19 cellular contexts compared by ENCODE assay signal in genomic region chr19:52692431-52693008, GRCh38. TPM values are rescaled to one million over a fixed set of nuclear protein-coding genes. Genes with fewer than 3 reads are reported as not detected.
DNase-seq lines count a peak whose midpoint lies in the region; ATAC-seq, FAIRE-seq and TF ChIP-seq lines count a peak whose summit lies in the region.
"Had no signal": no experiment of that assay in that cellular context is flagged by ENCODE, and none has a peak within 500 bp of the region (broad histone marks: within the 10 kb centered on the region; RNA-seq: fewer than 3 reads in every experiment).

No MANE protein-coding gene starts in this region.

- TF ChIP-seq CTCF in GM12878 (IDR thresholded peaks at IDR 0.05 in 2 of 3, conservative IDR thresholded peaks at IDR 0.05 in 1 of 3; ENCODE audit: control insufficient read depth in 2 of 3, extremely low read depth in 1 of 3, insufficient read depth in 1 of 3, low read depth in 3 of 3, low read length in 3 of 3), result no peak

- TF ChIP-seq POLR2A in GM12878 (IDR thresholded peaks at IDR 0.05; ENCODE audit: low read depth, low read length), result no peak

- no peak for ATAC-seq in activated naive CD4-positive, alpha-beta T cell treated with anti-CD3 and anti-CD28 coated beads, Interleukin-2, amount 50 U/mL, for 72 hours
- ATAC-seq in GM12878 (peak; percentile 43), GM21423 (IDR thresholded peaks at IDR 0.05; ENCODE audit: unreplicated experiment) (no peak), left colon (no peak)
- ATAC-seq in naive thymus-derived CD4-positive, alpha-beta T cell, result no peak
- ATAC-seq: A549 had no signal

- no peak overlapping the region for H3K9ac ChIP-seq in GM12878 (ENCODE audit: control insufficient read depth, insufficient read depth, low read length)

- FAIRE-seq in GM12878 (lab: Jason Lieb, UNC), result no peak
- FAIRE-seq: A549, HTR-8/SVneo had no signal

- H3K4me1 Mint-ChIP-seq in activated naive CD4-positive, alpha-beta T cell treated with anti-CD3 and anti-CD28 coated beads, Interleukin-2, amount 50 U/mL, for 24 hours, result peaks cover 36% of the 10 kb centered on the region
- H3K4me1 Mint-ChIP-seq in naive thymus-derived CD4-positive, alpha-beta T cell, result peaks cover 18 to 33% (median 30%) of the 10 kb centered on the region in 7 donors

- no peaks in the 10 kb centered on the region for H3K27me3 ChIP-seq in GM12878 (replicated peaks in 1 of 2; ENCODE audit: control insufficient read depth in 2 of 2, insufficient read depth in 2 of 2, low read length in 1 of 2)
- H3K27me3 ChIP-seq in naive thymus-derived CD4-positive, alpha-beta T cell (ENCODE audit: control insufficient read depth in 2 of 2, insufficient read depth in 2 of 2, low read length in 2 of 2), result no peaks in the 10 kb centered on the region

- no peaks in the 10 kb centered on the region for H3K9me3 Mint-ChIP-seq in activated naive CD4-positive, alpha-beta T cell treated with anti-CD3 and anti-CD28 coated beads, Interleukin-2, amount 50 U/mL, for 24 hours
- H3K9me3 Mint-ChIP-seq in activated naive CD4-positive, alpha-beta T cell treated with anti-CD3 and anti-CD28 coated beads, Interleukin-2, amount 50 U/mL, for 72 hours, result peaks cover 2 to 6% of the 10 kb centered on the region in 2 donors
- peaks cover 0 to 18% (median 2%) of the 10 kb centered on the region in 11 donors for H3K9me3 Mint-ChIP-seq in naive thymus-derived CD4-positive, alpha-beta T cell

- in situ Hi-C loops in GM12878 (cut with MboI), result no loop called here

- H3K27me3 Mint-ChIP-seq in activated naive CD4-positive, alpha-beta T cell treated with anti-CD3 and anti-CD28 coated beads, Interleukin-2, amount 50 U/mL, for 24 hours, result no peaks in the 10 kb centered on the region
- H3K27me3 Mint-ChIP-seq in naive thymus-derived CD4-positive, alpha-beta T cell, result no peaks in the 10 kb centered on the region
- H3K27me3 Mint-ChIP-seq: IgD-negative memory B cell had no signal

- RAD21 ChIA-PET in GM12878 (lab: Charles Lee; ENCODE audit: unreplicated experiment), result interaction anchor here (1.9 to 2.0 kb wide), 2 partner anchors 23 to 91 kb away, joined by 7 to 10 read pairs; no protein-coding TSS in a partner anchor

- no peak for TF ChIP-seq RAD21 in GM12878 (IDR thresholded peaks at IDR 0.05; ENCODE audit: insufficient read depth, low read depth, low read length)

- POLR2A ChIA-PET in GM12878 (lab: Charles Lee), result interaction anchor here (1.4 kb wide), 1 partner anchor 11 kb away, joined by 11 read pairs; no protein-coding TSS in a partner anchor
- POLR2A ChIA-PET in naive thymus-derived CD4-positive, alpha-beta T cell (lab: Charles Lee), result interaction anchor here (0.6 to 1.4 kb wide), 3 partner anchors 11 to 1157 kb away, joined by 3 to 4 read pairs (median 3); no protein-coding TSS in a partner anchor

- SMC1A ChIA-PET in GM12878 (lab: Charles Lee; ENCODE audit: uncharacterized antibody, unreplicated experiment), result interaction anchor here (0.6 to 2.0 kb wide), 5 partner anchors 11 to 417 kb away, joined by 4 to 8 read pairs (median 4); no protein-coding TSS in a partner anchor

- no peaks in the 10 kb centered on the region for H3K36me3 ChIP-seq in GM12878 (ENCODE audit: control insufficient read depth in 2 of 2, insufficient read depth in 2 of 2, low read length in 1 of 2)
- no peaks in the 10 kb centered on the region for H3K36me3 ChIP-seq in naive thymus-derived CD4-positive, alpha-beta T cell (ENCODE audit: control insufficient read depth in 2 of 3, insufficient read depth in 3 of 3, low read length in 3 of 3)
- H3K36me3 ChIP-seq: HAP-1 had no signal

- H3K4me1 ChIP-seq in GM12878 (ENCODE audit: control insufficient read depth, insufficient read depth, low read length), result peaks cover 7% of the 10 kb centered on the region
- peaks cover 6 to 9% of the 10 kb centered on the region in 2 donors for H3K4me1 ChIP-seq in naive thymus-derived CD4-positive, alpha-beta T cell (ENCODE audit: control insufficient read depth in 2 of 2, insufficient read depth in 2 of 2, low read length in 2 of 2)
- H3K4me1 ChIP-seq: A549, HAP-1 had no signal

- no peak overlapping the region for H3K4me3 ChIP-seq in GM12878
- H3K4me3 ChIP-seq in naive thymus-derived CD4-positive, alpha-beta T cell (ENCODE audit: low read length), result no peak overlapping the region
- H3K4me3 ChIP-seq: A549, HAP-1 had no signal

- H3K27ac ChIP-seq in GM12878 (ENCODE audit: control insufficient read depth, insufficient read depth), result no peak overlapping the region
- H3K27ac ChIP-seq in naive thymus-derived CD4-positive, alpha-beta T cell (ENCODE audit: low read depth, low read length), result no peak overlapping the region
- H3K27ac ChIP-seq: A549, HL-60 had no signal

- no peak overlapping the region for H3K4me2 ChIP-seq in GM12878 (ENCODE audit: control insufficient read depth, insufficient read depth)
- H3K4me2 ChIP-seq: A549 had no signal

- peaks cover 7% of the 10 kb centered on the region for H3K79me2 ChIP-seq in GM12878 (ENCODE audit: control insufficient read depth, insufficient read depth, low read length)

- intact Hi-C loops in GM12878 (cut with micrococcal nuclease; ENCODE audit: unreplicated experiment), result loop anchor here (5.0 kb wide), 3 partner anchors 40 to 95 kb away; partner anchors contain the start of gene ZNF600
- intact Hi-C loops in naive thymus-derived CD4-positive, alpha-beta T cell (cut with micrococcal nuclease), result no loop called here
- intact Hi-C loops in left colon (cut with DNase I, micrococcal nuclease), result no loop called here

- WGBS in GM12878 (ENCODE audit: insufficient coverage, insufficient replicate concordance, low lambda C conversion rate, missing lambda C conversion rate), result 77% methylated on average over 8 of the region's 8 CpGs

- peak overlapping the region; percentile 3 for H3K4me3 Mint-ChIP-seq in activated naive CD4-positive, alpha-beta T cell treated with anti-CD3 and anti-CD28 coated beads, Interleukin-2, amount 50 U/mL, for 24 hours
- H3K4me3 Mint-ChIP-seq in naive thymus-derived CD4-positive, alpha-beta T cell, result peak overlapping the region in 6 of 10 donors; percentile 0 to 67 (median 44)

- no peak for TF ChIP-seq EP300 in GM12878 (IDR thresholded peaks at IDR 0.05; ENCODE audit: borderline replicate concordance in 1 of 2, control insufficient read depth in 1 of 2, low read depth in 2 of 2, low read length in 2 of 2)

- BruUV-seq in GM12878 (replicated peaks; lab: Mats Ljungman, UMichigan), result no TSS peak

- peaks cover 2% of the 10 kb centered on the region for H3K36me3 Mint-ChIP-seq in activated naive CD4-positive, alpha-beta T cell treated with anti-CD3 and anti-CD28 coated beads, Interleukin-2, amount 50 U/mL, for 24 hours
- H3K36me3 Mint-ChIP-seq in activated naive CD4-positive, alpha-beta T cell treated with anti-CD3 and anti-CD28 coated beads, Interleukin-2, amount 50 U/mL, for 72 hours, result peaks cover 19 to 28% of the 10 kb centered on the region in 2 donors
- H3K36me3 Mint-ChIP-seq in naive thymus-derived CD4-positive, alpha-beta T cell, result peaks cover 0 to 22% (median 5%) of the 10 kb centered on the region in 5 donors

- no peak for DNase-seq in activated naive CD4-positive, alpha-beta T cell treated with anti-CD3 and anti-CD28 coated beads, Interleukin-2, amount 50 U/mL, for 72 hours (ENCODE audit: low spot score in 2 of 2)
- DNase-seq in GM12878 (ENCODE audit: low read depth, low spot score), result no peak
- no peak for DNase-seq in naive thymus-derived CD4-positive, alpha-beta T cell
- no peak for DNase-seq in NCI-H2029 treated with DMSO at 0.1 percent for 48 hours (lab: John Stamatoyannopoulos, UW)
- DNase-seq in left colon, result no peak
- DNase-seq: C1 segment of cervical spinal cord, COR-L47, DMS153, NCI-H187, NCI-H345, NCI-H526 treated with DMSO at 0.1 percent for 48 hours, SHP77 treated with DMSO at 0.1 percent for 48 hours had no signal

- H3K9me3 ChIP-seq in GM12878 (replicated peaks; ENCODE audit: control insufficient read depth, insufficient read depth, low read length), result peaks cover 1% of the 10 kb centered on the region
- no peaks in the 10 kb centered on the region for H3K9me3 ChIP-seq in naive thymus-derived CD4-positive, alpha-beta T cell (ENCODE audit: control insufficient read depth in 2 of 3, low read length in 3 of 3)

- CTCF ChIA-PET in GM12878 (lab: Yijun Ruan, JAX), result interaction anchor here (0.7 to 1.4 kb wide), 4 partner anchors 14 to 425 kb away, joined by 3 read pairs; no protein-coding TSS in a partner anchor
- CTCF ChIA-PET in naive thymus-derived CD4-positive, alpha-beta T cell (lab: Charles Lee), result no interaction called here

- no peak overlapping the region for H3K27ac Mint-ChIP-seq in activated naive CD4-positive, alpha-beta T cell treated with anti-CD3 and anti-CD28 coated beads, Interleukin-2, amount 50 U/mL, for 24 hours
- no peak overlapping the region for H3K27ac Mint-ChIP-seq in activated naive CD4-positive, alpha-beta T cell treated with anti-CD3 and anti-CD28 coated beads, Interleukin-2, amount 50 U/mL, for 72 hours
- peak overlapping the region in 1 of 9 donors; percentile 46 for H3K27ac Mint-ChIP-seq in naive thymus-derived CD4-positive, alpha-beta T cell

- H2AFZ ChIP-seq in GM12878 (ENCODE audit: control insufficient read depth, low read depth, low read length), result no peak overlapping the region

- no peaks in the 10 kb centered on the region for H4K20me1 ChIP-seq in GM12878 (ENCODE audit: control insufficient read depth, insufficient read depth)

RNA-seq across cellular contexts. Expression of gene ZNF611, which starts 42.3 kb away (rescaled TPM):
- total RNA-seq in activated naive CD4-positive, alpha-beta T cell treated with anti-CD3 and anti-CD28 coated beads, Interleukin-2, amount 50 U/mL, for 72 hours, result 10 to 100 TPM; 17.5 to 19.7 TPM
- total RNA-seq in GM12878 (2013; cell fraction: nucleolus; rRNA removed), result 89.7 and 94.1 TPM in 2 replicates
- total RNA-seq in GM12878 (2014; rRNA removed) (6.1 and 6.3 TPM in 2 replicates), GM12878 (2014; rRNA removed; fragmentation: Illumina TruSeq; extraction: Trizol) (9.4 and 9.5 TPM in 2 replicates), GM12878 (2021) (16.1 and 16.8 TPM in 2 replicates), left colon (10 to 100 TPM; 13.1 to 15.6 TPM)
- 5.6 TPM for polyA plus RNA-seq in GM12878 (2011; ENCODE audit: low read depth)
- polyA plus RNA-seq in GM12878 (2011; rRNA removed) (8.7 and 9.0 TPM in 2 replicates), GM12878 (2014; fragmentation: Illumina TruSeq; extraction: Trizol) (6.5 and 11.9 TPM in 2 replicates), GM12878 (2014; fragmentation: Nextera tagmentation; extraction: Ambion mirVana) (1 to 10 TPM; 1.4 to 2.3 TPM), GM12878 (2014; rRNA removed) (5.8 and 7.1 TPM in 2 replicates), GM12878 (2016; fragmentation: Nextera tagmentation; extraction: Ambion mirVana) (10 to 100 TPM; 11.3 to 12.4 TPM)
- polyA plus RNA-seq in GM12878 (2011; cell fraction: cytosol; rRNA removed), result 3.8 and 4.2 TPM in 2 replicates
- 9.8 and 12.0 TPM in 2 replicates for polyA plus RNA-seq in GM12878 (2011; cell fraction: nucleus; rRNA removed)
- polyA plus RNA-seq in GM12878 (2012), result 4.3 and 9.3 TPM in 2 replicates
- polyA minus RNA-seq in GM12878 (2011; rRNA and poly(A)+ RNA removed), result 21.5 and 26.7 TPM in 2 replicates
- polyA minus RNA-seq in GM12878 (2011; cell fraction: cytosol; rRNA and poly(A)+ RNA removed), result 16.0 and 19.9 TPM in 2 replicates
- 9.6 and 15.3 TPM in 2 replicates for polyA minus RNA-seq in GM12878 (2011; cell fraction: nucleus; rRNA and poly(A)+ RNA removed)
- total RNA-seq in naive thymus-derived CD4-positive, alpha-beta T cell, result 10 to 100 TPM; 23.4 to 56.0 (median 36.8) TPM
- 10 to 100 TPM; 32.6 to 43.5 TPM for polyA plus RNA-seq in naive thymus-derived CD4-positive, alpha-beta T cell

RNA-seq across cellular contexts. Expression of gene ZNF83, which starts 54.4 kb away (rescaled TPM):
- 10 to 100 TPM; 37.0 to 49.9 TPM for total RNA-seq in activated naive CD4-positive, alpha-beta T cell treated with anti-CD3 and anti-CD28 coated beads, Interleukin-2, amount 50 U/mL, for 72 hours
- total RNA-seq in GM12878 (2013; cell fraction: nucleolus; rRNA removed), result 361 and 381 TPM in 2 replicates
- total RNA-seq in GM12878 (2014; rRNA removed), result 19.7 and 27.4 TPM in 2 replicates
- total RNA-seq in GM12878 (2014; rRNA removed; fragmentation: Illumina TruSeq; extraction: Trizol), result 35.2 and 37.3 TPM in 2 replicates
- 17.6 and 18.2 TPM in 2 replicates for total RNA-seq in GM12878 (2021)
- polyA plus RNA-seq in GM12878 (2011; ENCODE audit: low read depth), result 28.7 TPM
- 90.1 and 132 TPM in 2 replicates for polyA plus RNA-seq in GM12878 (2011; rRNA removed)
- polyA plus RNA-seq in GM12878 (2011; cell fraction: cytosol; rRNA removed), result 42.6 and 47.6 TPM in 2 replicates
- polyA plus RNA-seq in GM12878 (2011; cell fraction: nucleus; rRNA removed), result 125 and 146 TPM in 2 replicates
- 28.6 and 29.7 TPM in 2 replicates for polyA plus RNA-seq in GM12878 (2012)
- 32.0 and 51.8 TPM in 2 replicates for polyA plus RNA-seq in GM12878 (2014; fragmentation: Illumina TruSeq; extraction: Trizol)
- polyA plus RNA-seq in GM12878 (2014; fragmentation: Nextera tagmentation; extraction: Ambion mirVana), result 10 to 100 TPM in 1 of 2 experiments, 1 to 10 TPM in 1; 9.9 to 11.3 TPM
- polyA plus RNA-seq in GM12878 (2014; rRNA removed), result 23.7 and 32.0 TPM in 2 replicates
- polyA plus RNA-seq in GM12878 (2016; fragmentation: Nextera tagmentation; extraction: Ambion mirVana), result 10 to 100 TPM; 12.0 to 16.4 TPM
- polyA minus RNA-seq in GM12878 (2011; rRNA and poly(A)+ RNA removed), result 55.0 and 56.2 TPM in 2 replicates
- 28.3 and 28.7 TPM in 2 replicates for polyA minus RNA-seq in GM12878 (2011; cell fraction: cytosol; rRNA and poly(A)+ RNA removed)
- 36.8 and 54.2 TPM in 2 replicates for polyA minus RNA-seq in GM12878 (2011; cell fraction: nucleus; rRNA and poly(A)+ RNA removed)
- total RNA-seq in naive thymus-derived CD4-positive, alpha-beta T cell, result 100 to 1,000 TPM in 2 of 5 experiments, 10 to 100 TPM in 3; 49.7 to 113 (median 70.5) TPM
- 10 to 100 TPM; 17.2 to 21.8 TPM for polyA plus RNA-seq in naive thymus-derived CD4-positive, alpha-beta T cell
- 10 to 100 TPM in 1 of 2 donors, 1 to 10 TPM in 1; 9.8 to 20.2 TPM for total RNA-seq in left colon
